In the genomic region with DNA sequence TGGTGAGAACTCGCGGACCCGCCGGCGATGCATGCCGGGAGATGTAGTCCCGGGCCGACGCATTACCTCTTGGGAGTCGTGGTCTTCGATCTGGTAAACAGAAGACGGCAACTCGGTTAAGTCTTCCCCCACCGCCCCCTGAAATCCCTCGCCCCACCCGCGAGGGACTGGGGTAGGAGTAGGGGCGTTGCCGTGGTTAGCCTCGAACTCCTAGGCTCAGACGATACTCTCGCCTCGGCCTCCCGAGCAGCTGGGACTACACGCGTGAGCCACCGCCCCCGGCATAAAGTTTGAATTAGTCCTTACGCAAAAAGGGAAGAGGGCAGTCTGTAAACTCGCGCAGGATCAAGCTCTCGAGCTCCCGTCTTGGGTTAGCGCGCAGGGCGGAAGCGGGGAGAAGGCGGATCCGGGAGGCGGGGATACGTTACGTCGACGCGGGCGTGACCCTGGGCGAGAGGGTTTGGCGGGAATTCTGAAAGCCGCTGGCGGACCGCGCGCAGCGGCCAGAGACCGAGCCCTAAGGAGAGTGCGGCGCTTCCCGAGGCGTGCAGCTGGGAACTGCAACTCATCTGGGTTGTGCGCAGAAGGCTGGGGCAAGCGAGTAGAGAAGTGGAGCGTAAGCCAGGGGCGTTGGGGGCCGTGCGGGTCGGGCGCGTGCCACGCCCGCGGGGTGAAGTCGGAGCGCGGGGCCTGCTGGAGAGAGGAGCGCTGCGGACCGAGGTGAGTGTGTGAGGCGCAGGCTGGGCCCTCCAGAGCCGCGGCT, we compare ENCODE assay signal across 8 cellular contexts.
DNase-seq lines count a peak whose midpoint lies in the region; ATAC-seq and TF ChIP-seq lines count a peak whose summit lies in the region.

RAD51 (plus strand) TSS at position 469 of the 763 bp plus-strand sequence. CDS start 3,585 bp downstream, outside the sequence.

- peak; percentile 83 for ATAC-seq in GM19035 (IDR thresholded peaks at IDR 0.05; ENCODE audit: unreplicated experiment)
- peak; percentile 86 for ATAC-seq in HG03342 (IDR thresholded peaks at IDR 0.05; ENCODE audit: unreplicated experiment)

- TF ChIP-seq CTCF in AG10803 (conservative IDR thresholded peaks at IDR 0.05; ENCODE audit: low read length) = no peak

- peak; percentile 94 for DNase-seq in AG10803 (ENCODE audit: low read depth)
- DNase-seq in NCI-H446 (lab: John Stamatoyannopoulos, UW) = peak; percentile 77 to 87
- DNase-seq in activated CD4-positive, CD25-positive, alpha-beta regulatory T cell treated with anti-CD3 and anti-CD28 coated beads, Interleukin-2, amount 50 U/mL, for 16 hours (ENCODE audit: low read depth, low spot score) = peak; percentile 85
- peak; percentile 90 for DNase-seq in central memory CD4-positive, alpha-beta T cell
- peak; percentile 97 for DNase-seq in iris pigment epithelial cell (ENCODE audit: low read depth)
- DNase-seq in stimulated activated CD4-positive, alpha-beta T cell treated with anti-CD3 and anti-CD28 coated beads, Interleukin-12 subunit alpha, Interleukin-12 subunit beta, amount 100 ng/mL, for 24 hours (ENCODE audit: low read depth in 2 of 2) = peak; percentile 82 to 93

- peak within 1 kb of the TSS; percentile 66 for H3K4me3 ChIP-seq in AG10803 (ENCODE audit: low read length)

Comparison
In these comparisons a context has a peak if more than half of its experiments do, and no peak if none do; other contexts are left out.
1. Peak in every context shown above with its lines: DNase-seq, ATAC-seq and H3K4me3 ChIP-seq.